ENCODE assay signal across 8 cellular contexts in genomic region chr17:72726936-72727335, GRCh38.
A peak's percentile ranks its signal among the peaks of the same experiment; 100 is the strongest.
DNase-seq lines count a peak whose midpoint lies in the region; ATAC-seq and TF ChIP-seq lines count a peak whose summit lies in the region.

No MANE protein-coding gene starts in this region.

- H3K27me3 ChIP-seq in MG63 (no peaks in the 10 kb centered on the region), hepatocyte (no peaks in the 10 kb centered on the region)

- H3K4me3 Mint-ChIP-seq in activated CD4-positive, alpha-beta memory T cell treated with anti-CD3 and anti-CD28 coated beads, Interleukin-2, amount 10 ng/mL, durations not matched to agents 7 days and 5 days, result peak overlapping the region; percentile 67
- peak overlapping the region; percentile 89 for H3K4me3 Mint-ChIP-seq in natural killer cell

- no peaks in the 10 kb centered on the region for H4K20me1 ChIP-seq in hepatocyte (ENCODE audit: insufficient read depth, poor library complexity, severe bottlenecking)

- no peaks in the 10 kb centered on the region for H3K4me1 ChIP-seq in hepatocyte (ENCODE audit: insufficient read depth)

- intact Hi-C loops in natural killer cell (cut with micrococcal nuclease), result loop anchor here (1.0 to 10.0 kb wide), 3 partner anchors 258 to 643 kb away; no protein-coding TSS in a partner anchor

- peaks cover 56% of the 10 kb centered on the region for H3K4me1 Mint-ChIP-seq in activated CD4-positive, alpha-beta memory T cell treated with anti-CD3 and anti-CD28 coated beads, Interleukin-2, amount 10 ng/mL, durations not matched to agents 7 days and 5 days
- H3K4me1 Mint-ChIP-seq in natural killer cell, result peaks cover 16 to 29% of the 10 kb centered on the region in 2 donors

- CTCF ChIA-PET in activated CD4-positive, alpha-beta memory T cell treated with anti-CD3 and anti-CD28 coated beads, Interleukin-2, amount 10 ng/mL, durations not matched to agents 7 days and 5 days (lab: Charles Lee), result interaction anchor here (0.6 to 7.1 kb wide), 68 partner anchors 9 to 915 kb away, joined by 3 to 393 read pairs (median 5); partner anchors contain the start of genes CDC42EP4, COG1, SLC39A11 and SSTR2

- H3K27me3 Mint-ChIP-seq in activated CD4-positive, alpha-beta memory T cell treated with anti-CD3 and anti-CD28 coated beads, Interleukin-2, amount 10 ng/mL, durations not matched to agents 7 days and 5 days, result no peaks in the 10 kb centered on the region
- no peaks in the 10 kb centered on the region for H3K27me3 Mint-ChIP-seq in natural killer cell (ENCODE audit: low read depth in 2 of 2)

- H3K27ac ChIP-seq in hepatocyte, result no peak overlapping the region

- WGBS in hepatocyte (ENCODE audit: low lambda C conversion rate, missing lambda C conversion rate), result 75% methylated on average over 9 of the region's 9 CpGs

- no peak overlapping the region for H3K4me2 ChIP-seq in hepatocyte

- DNase-seq in Jurkat, Clone E6-1 (ENCODE audit: low read depth, low spot score), result peak; percentile 84
- peak; percentile 62 for DNase-seq in activated CD4-positive, alpha-beta memory T cell treated with anti-CD3 and anti-CD28 coated beads, Interleukin-2, amount 10 ng/mL, durations not matched to agents 7 days and 5 days
- DNase-seq in natural killer cell, result no peak
- no peak for DNase-seq in MG63
- no peak for DNase-seq in cerebellum (ENCODE audit: low spot score)
- no peak for DNase-seq in hepatocyte (ENCODE audit: low spot score)

- ATAC-seq in GM21526 (IDR thresholded peaks at IDR 0.05; ENCODE audit: low FRiP score, unreplicated experiment) (peak; percentile 91), natural killer cell (peak; percentile 73 to 78 (median 78))

- H2AFZ ChIP-seq in hepatocyte, result no peak overlapping the region

- no peaks in the 10 kb centered on the region for H3K36me3 ChIP-seq in MG63
- H3K36me3 ChIP-seq in hepatocyte (replicated peaks; ENCODE audit: insufficient read depth, low read depth), result no peaks in the 10 kb centered on the region

- no peaks in the 10 kb centered on the region for H3K9me3 ChIP-seq in MG63
- H3K9me3 ChIP-seq in hepatocyte (ENCODE audit: low read depth), result no peaks in the 10 kb centered on the region

- H3K27ac Mint-ChIP-seq in activated CD4-positive, alpha-beta memory T cell treated with anti-CD3 and anti-CD28 coated beads, Interleukin-2, amount 10 ng/mL, durations not matched to agents 7 days and 5 days, result peak overlapping the region; percentile 96
- peak overlapping the region; percentile 83 to 92 for H3K27ac Mint-ChIP-seq in natural killer cell

- no peaks in the 10 kb centered on the region for H3K9me2 ChIP-seq in hepatocyte (replicated peaks; ENCODE audit: insufficient read depth)

- no peaks in the 10 kb centered on the region for H3K79me2 ChIP-seq in hepatocyte

- no peaks in the 10 kb centered on the region for H3K9me3 Mint-ChIP-seq in activated CD4-positive, alpha-beta memory T cell treated with anti-CD3 and anti-CD28 coated beads, Interleukin-2, amount 10 ng/mL, durations not matched to agents 7 days and 5 days
- no peaks in the 10 kb centered on the region for H3K9me3 Mint-ChIP-seq in natural killer cell

- peak overlapping the region; percentile 28 for H3K4me3 ChIP-seq in Jurkat, Clone E6-1 (ENCODE audit: low read length)
- H3K4me3 ChIP-seq in MG63 (no peak overlapping the region), hepatocyte (no peak overlapping the region)

- TF ChIP-seq CTCF in GM12872 (IDR thresholded peaks at IDR 0.05; ENCODE audit: insufficient read depth, low read depth, low read length) (peak; percentile 39; the same call in 1 of the 3 replicates), natural killer cell (IDR thresholded peaks at IDR 0.05) (no peak), hepatocyte (IDR thresholded peaks at IDR 0.05; ENCODE audit: poor library complexity) (no peak)

- H3K36me3 Mint-ChIP-seq in activated CD4-positive, alpha-beta memory T cell treated with anti-CD3 and anti-CD28 coated beads, Interleukin-2, amount 10 ng/mL, durations not matched to agents 7 days and 5 days (ENCODE audit: low read depth), result no peaks in the 10 kb centered on the region
- H3K36me3 Mint-ChIP-seq in natural killer cell, result no peaks in the 10 kb centered on the region

- POLR2A ChIA-PET in activated CD4-positive, alpha-beta memory T cell treated with anti-CD3 and anti-CD28 coated beads, Interleukin-2, amount 10 ng/mL, durations not matched to agents 7 days and 5 days (lab: Charles Lee), result interaction anchor here (0.7 to 4.7 kb wide), 22 partner anchors 9 to 643 kb away, joined by 3 to 32 read pairs (median 6); partner anchors contain the start of genes COG1 and SSTR2

Comparison
In these comparisons a context has a peak if more than half of its experiments do, and no peak if none do; other contexts are left out.
1. DNase-seq: peak in Jurkat, Clone E6-1 (single experiment) and activated CD4-positive, alpha-beta memory T cell treated with anti-CD3 and anti-CD28 coated beads, Interleukin-2, amount 10 ng/mL, durations not matched to agents 7 days and 5 days (single experiment); none in natural killer cell (single experiment), MG63 (single experiment), cerebellum (single experiment) and hepatocyte (single experiment).